Comparison of ENCODE assay signal across 2 cellular contexts in the genomic region with DNA sequence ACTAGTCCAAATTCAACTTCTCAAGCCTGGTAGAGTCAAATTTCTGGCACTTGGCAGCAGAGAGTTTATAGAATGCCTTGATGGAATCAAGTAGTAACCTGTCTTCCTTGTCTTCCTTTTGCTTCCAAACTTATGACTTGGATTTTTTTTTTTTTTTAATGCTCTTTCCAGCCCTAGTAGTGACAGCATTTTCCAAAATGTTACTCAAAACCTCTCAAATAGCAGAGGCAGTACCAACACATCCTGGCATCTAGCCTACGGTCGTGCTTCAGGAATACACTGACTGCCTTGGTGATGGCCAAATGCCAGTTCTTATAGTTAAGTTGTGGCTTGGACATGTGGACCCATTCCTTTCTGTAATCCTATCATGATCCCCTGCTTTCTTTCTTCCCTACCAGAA.
TF ChIP-seq lines count a peak whose summit lies in the region.

No MANE protein-coding gene starts in this region.

TF ChIP-seq in SK-N-SH, 30 proteins besides CTCF, POLR2A, EP300 and RAD21:
- TF ChIP-seq NFIC (IDR thresholded peaks at IDR 0.05; ENCODE audit: borderline replicate concordance) (peak; percentile 76), SIN3A (IDR thresholded peaks at IDR 0.05; ENCODE audit: borderline replicate concordance, low read depth, low read length) (no peak)

TF ChIP-seq in HepG2, 621 proteins besides CTCF, POLR2A, EP300 and RAD21:
- TF ChIP-seq CHD4 (IDR thresholded peaks at IDR 0.05; ENCODE audit: borderline replicate concordance, low read length) (no peak), ZNF460 (CRISPR knock-in tag; IDR thresholded peaks at IDR 0.05; ENCODE audit: borderline replicate concordance) (no peak), ZNF432 (CRISPR knock-in tag; IDR thresholded peaks at IDR 0.05; ENCODE audit: borderline replicate concordance) (no peak), ZNF33B (CRISPR knock-in tag; IDR thresholded peaks at IDR 0.05) (no peak), SAP130 (CRISPR knock-in tag; IDR thresholded peaks at IDR 0.05; ENCODE audit: low read depth) (no peak), ZNF20 (CRISPR knock-in tag; IDR thresholded peaks at IDR 0.05) (no peak), ZSCAN31 (CRISPR knock-in tag; IDR thresholded peaks at IDR 0.05; ENCODE audit: low read depth) (no peak)
- TF ChIP-seq, protein P1, sequence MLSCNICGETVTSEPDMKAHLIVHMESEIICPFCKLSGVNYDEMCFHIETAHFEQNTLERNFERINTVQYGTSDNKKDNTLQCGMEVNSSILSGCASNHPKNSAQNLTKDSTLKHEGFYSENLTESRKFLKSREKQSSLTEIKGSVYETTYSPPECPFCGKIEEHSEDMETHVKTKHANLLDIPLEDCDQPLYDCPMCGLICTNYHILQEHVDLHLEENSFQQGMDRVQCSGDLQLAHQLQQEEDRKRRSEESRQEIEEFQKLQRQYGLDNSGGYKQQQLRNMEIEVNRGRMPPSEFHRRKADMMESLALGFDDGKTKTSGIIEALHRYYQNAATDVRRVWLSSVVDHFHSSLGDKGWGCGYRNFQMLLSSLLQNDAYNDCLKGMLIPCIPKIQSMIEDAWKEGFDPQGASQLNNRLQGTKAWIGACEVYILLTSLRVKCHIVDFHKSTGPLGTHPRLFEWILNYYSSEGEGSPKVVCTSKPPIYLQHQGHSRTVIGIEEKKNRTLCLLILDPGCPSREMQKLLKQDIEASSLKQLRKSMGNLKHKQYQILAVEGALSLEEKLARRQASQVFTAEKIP (CRISPR knock-in tag; IDR thresholded peaks at IDR 0.05; ENCODE audit: borderline replicate concordance): no peak
